Comparison of ENCODE assay signal across 13 cellular contexts in genomic region chr16:23433261-23433920, GRCh38. TPM values are rescaled to one million over a fixed set of nuclear protein-coding genes. Genes with fewer than 3 reads are reported as not detected.
DNase-seq lines count a peak whose midpoint lies in the region; ATAC-seq, FAIRE-seq and TF ChIP-seq lines count a peak whose summit lies in the region.
"Had no signal": no experiment of that assay in that cellular context is flagged by ENCODE, and none has a peak within 500 bp of the region (broad histone marks: within the 10 kb centered on the region; RNA-seq: fewer than 3 reads in every experiment).

No MANE protein-coding gene starts in this region.

- H3K4me2 ChIP-seq in IMR-90 (ENCODE audit: low read depth, low read length) (no peak overlapping the region), H1 (ENCODE audit: insufficient read depth in 1 of 2, low read depth in 2 of 2, low read length in 2 of 2) (no peak overlapping the region)
- H3K4me2 ChIP-seq: GM23338, PC-9 had no signal

- H2AFZ ChIP-seq in IMR-90 (replicated peaks; ENCODE audit: low read length, poor library complexity) (no peak overlapping the region), H1 (ENCODE audit: low read length) (no peak overlapping the region)
- H2AFZ ChIP-seq: GM23338, PC-9 had no signal

- H4K8ac ChIP-seq in IMR-90 (ENCODE audit: low read depth in 2 of 2, low read length in 2 of 2) (no peak overlapping the region), H1 (ENCODE audit: extremely low read depth, insufficient read depth, low read length) (peak overlapping the region; percentile 4; the same call in 1 of the 2 replicates)

- no peaks in the 10 kb centered on the region for H3K9me1 ChIP-seq in IMR-90 (ENCODE audit: insufficient read depth, low read length)

- CTCF ChIA-PET in A673 (lab: Charles Lee) (interaction anchor here (0.7 to 1.4 kb wide), 5 partner anchors 24 to 469 kb away, joined by 3 to 7 read pairs (median 3); no protein-coding TSS in a partner anchor), IMR-90 (lab: Yijun Ruan, JAX) (interaction anchor here (0.6 to 1.5 kb wide), 11 partner anchors 9 to 533 kb away, joined by 3 to 7 read pairs (median 3); no protein-coding TSS in a partner anchor), H1 (lab: Charles Lee; ENCODE audit: partially characterized antibody) (interaction anchor here (0.5 to 6.2 kb wide), 51 partner anchors 9 to 702 kb away, joined by 3 to 178 read pairs (median 7); partner anchors contain the start of genes COG7, SCNN1B and SCNN1G)

- H3K4me3 Mint-ChIP-seq in type B pancreatic cell, result no peak overlapping the region
- H3K4me3 Mint-ChIP-seq: B cell; CD4-positive, alpha-beta T cell; GM23338 had no signal

- H3K18ac ChIP-seq in IMR-90 (ENCODE audit: low read depth, low read length) (no peak overlapping the region), H1 (ENCODE audit: extremely low read depth, low read length) (no peak overlapping the region)

- H2BK20ac ChIP-seq in IMR-90 (ENCODE audit: low read depth, low read length) (no peak overlapping the region), H1 (ENCODE audit: low read length) (no peak overlapping the region)

- H3K9me3 ChIP-seq in A673 (ENCODE audit: low read depth, low read length, poor library complexity, severe bottlenecking) (no peaks in the 10 kb centered on the region), IMR-90 (ENCODE audit: control insufficient read depth, insufficient read depth, low read length) (no peaks in the 10 kb centered on the region), H1 (ENCODE audit: insufficient read depth in 2 of 2, low read depth in 1 of 2, low read length in 1 of 2) (no peaks in the 10 kb centered on the region), prostate gland (no peaks in the 10 kb centered on the region)

- H3K36me3 Mint-ChIP-seq in type B pancreatic cell, result peaks cover 16% of the 10 kb centered on the region

- no peak overlapping the region for H3K27ac Mint-ChIP-seq in type B pancreatic cell
- H3K27ac Mint-ChIP-seq: B cell; CD4-positive, alpha-beta T cell; GM23338 had no signal

- H2AK5ac ChIP-seq in IMR-90 (ENCODE audit: low read depth, low read length) (no peak overlapping the region), H1 (ENCODE audit: low read depth, low read length) (no peak overlapping the region)

- in situ Hi-C loops in IMR-90 (cut with MboI; ENCODE audit: low sequenced_read_pairs), result loop anchor here (10.0 kb wide), 2 partner anchors 249 to 539 kb away; partner anchors contain the start of gene SCNN1G

- no peak for FAIRE-seq in H1 (lab: Jason Lieb, UNC)
- FAIRE-seq: D721Med had no signal

- H3K9ac ChIP-seq in IMR-90 (ENCODE audit: low read depth, low read length) (no peak overlapping the region), H1 (replicated peaks in 1 of 4; ENCODE audit: extremely low read depth in 1 of 4, low read depth in 3 of 4, low read length in 3 of 4) (no peak overlapping the region)

- no peak overlapping the region for H2BK12ac ChIP-seq in H1 (ENCODE audit: low read depth, low read length)

- H3K4me3 ChIP-seq in A673 (ENCODE audit: low read depth, low read length, poor library complexity, severe bottlenecking) (no peak overlapping the region), IMR-90 (ENCODE audit: insufficient read depth, low read depth, low read length) (no peak overlapping the region), H1 (ENCODE audit: extremely low read depth in 1 of 4, insufficient read depth in 2 of 4, low read depth in 3 of 4, low read length in 4 of 4) (no peak overlapping the region), prostate gland (no peak overlapping the region)
- H3K4me3 ChIP-seq: GM23338, PC-9 had no signal

- H2BK120ac ChIP-seq in IMR-90 (ENCODE audit: low read depth, low read length) (no peak overlapping the region), H1 (replicated peaks; ENCODE audit: low read depth, low read length) (no peak overlapping the region)

- TF ChIP-seq RAD21 in IMR-90 (IDR thresholded peaks at IDR 0.05; ENCODE audit: low read length) (no peak), H1 (IDR thresholded peaks at IDR 0.05 in 1 of 2, conservative IDR thresholded peaks at IDR 0.05 in 1 of 2; ENCODE audit: low read depth in 2 of 2, low read length in 2 of 2) (no peak)

- POLR2A ChIA-PET in A673 (lab: Charles Lee; ENCODE audit: low non-redundant PET) (no interaction called here), IMR-90 (lab: Charles Lee; ENCODE audit: unreplicated experiment) (interaction anchor here (0.6 kb wide), 2 partner anchors 281 to 558 kb away, joined by 3 read pairs; no protein-coding TSS in a partner anchor), H1 (lab: Charles Lee; ENCODE audit: partially characterized antibody) (interaction anchor here (1.2 kb wide), 1 partner anchor 20 kb away, joined by 3 read pairs; the partner anchor contains the start of gene COG7)

- H3K4me1 ChIP-seq in A673 (ENCODE audit: insufficient read depth, low read length, poor library complexity, severe bottlenecking), result peaks cover 30% of the 10 kb centered on the region
- H3K4me1 ChIP-seq in IMR-90 (ENCODE audit: control insufficient read depth, insufficient read depth, low read length), result no peaks in the 10 kb centered on the region
- no peaks in the 10 kb centered on the region for H3K4me1 ChIP-seq in H1 (replicated peaks in 1 of 4; ENCODE audit: control insufficient read depth in 3 of 4, insufficient read depth in 4 of 4, low read length in 3 of 4)
- peaks cover 7% of the 10 kb centered on the region for H3K4me1 ChIP-seq in prostate gland (replicated peaks)

- H3K9me3 Mint-ChIP-seq in type B pancreatic cell, result no peaks in the 10 kb centered on the region
- H3K9me3 Mint-ChIP-seq: CD4-positive, alpha-beta T cell; GM23338 had no signal

- WGBS in IMR-90 (ENCODE audit: extremely low coverage in 2 of 2, insufficient read length in 1 of 2), 2 experiments, result 94% methylated on average over 10 of the region's 16 CpGs; no CpG with 5 or more reads in 1 of the 2 experiments
- WGBS in H1 (ENCODE audit: extremely low coverage in 1 of 2, insufficient coverage in 1 of 2, insufficient read length in 1 of 2, insufficient replicate concordance in 2 of 2, low coverage in 1 of 2, low lambda C conversion rate in 2 of 2, missing lambda C conversion rate in 1 of 2), 2 experiments, result 93% methylated on average over 16 of the region's 16 CpGs; no CpG with 5 or more reads in 1 of the 2 experiments
- WGBS in prostate gland, result 57% methylated on average over 16 of the region's 16 CpGs

- H4K5ac ChIP-seq in IMR-90 (ENCODE audit: low read depth, low read length) (no peak overlapping the region), H1 (ENCODE audit: insufficient read length, low read depth, low read length) (no peak overlapping the region)

- no peak for DNase-seq in A673 (ENCODE audit: low spot score)
- no peak for DNase-seq in IMR-90
- DNase-seq in H1 (ENCODE audit: low read depth in 1 of 2, low spot score in 2 of 2), result no peak
- DNase-seq in prostate gland (ENCODE audit: low spot score), result peak; percentile 54
- DNase-seq in type B pancreatic cell (ENCODE audit: extremely low spot score, unreplicated experiment), result no peak
- DNase-seq in stimulated activated CD4-positive, alpha-beta T cell treated with anti-CD3 and anti-CD28 coated beads, Interleukin-1b, Interleukin-23, amount 100 ng/mL, for 48 hours, result no peak
- DNase-seq in stimulated activated CD4-positive, alpha-beta T cell treated with anti-CD3 and anti-CD28 coated beads, Interleukin-15, amount 100 ng/mL, for 24 hours, result no peak
- DNase-seq: CD4-positive, alpha-beta T cell had no signal

- H3K79me1 ChIP-seq in IMR-90 (ENCODE audit: low read depth in 1 of 2, low read length in 2 of 2) (peaks cover 0 to 10% of the 10 kb centered on the region in 2 experiments; a peak in 1 of 4 replicates), H1 (ENCODE audit: low read depth, low read length) (no peaks in the 10 kb centered on the region)

- no peaks in the 10 kb centered on the region for H3K79me2 ChIP-seq in H1 (ENCODE audit: control insufficient read depth in 1 of 2, insufficient read depth in 2 of 2, low read length in 2 of 2)

- H2BK15ac ChIP-seq in IMR-90 (ENCODE audit: low read depth, low read length), result no peak overlapping the region
- H2BK15ac ChIP-seq in H1 (ENCODE audit: low read length), result no peak overlapping the region

- H3K27me3 Mint-ChIP-seq in type B pancreatic cell, result no peaks in the 10 kb centered on the region
- H3K27me3 Mint-ChIP-seq: B cell; CD4-positive, alpha-beta T cell had no signal

- H2AK9ac ChIP-seq in IMR-90 (replicated peaks; ENCODE audit: low read depth, low read length, poor library complexity), result peak overlapping the region; percentile 16

- H3K27me3 ChIP-seq in A673 (replicated peaks; ENCODE audit: insufficient read depth, low read depth, low read length, poor library complexity), result no peaks in the 10 kb centered on the region
- H3K27me3 ChIP-seq in IMR-90 (ENCODE audit: control insufficient read depth, insufficient read depth, low read length), result no peaks in the 10 kb centered on the region
- no peaks in the 10 kb centered on the region for H3K27me3 ChIP-seq in H1 (replicated peaks in 1 of 4; ENCODE audit: control insufficient read depth in 3 of 4, extremely low read depth in 1 of 4, insufficient read depth in 3 of 4, low read length in 3 of 4)
- no peaks in the 10 kb centered on the region for H3K27me3 ChIP-seq in prostate gland (replicated peaks; ENCODE audit: insufficient read depth)

- no peak for TF ChIP-seq EP300 in H1 (IDR thresholded peaks at IDR 0.05; ENCODE audit: borderline replicate concordance in 1 of 2, low read depth in 2 of 2, low read length in 2 of 2)

- H3K56ac ChIP-seq in IMR-90 (ENCODE audit: extremely low read depth, insufficient read depth, low read length) (no peak overlapping the region), H1 (replicated peaks; ENCODE audit: insufficient read length, low read depth, low read length) (no peak overlapping the region)

- TF ChIP-seq CTCF in A673 (conservative IDR thresholded peaks at IDR 0.05; ENCODE audit: low read depth, low read length) (no peak), IMR-90 (conservative IDR thresholded peaks at IDR 0.05; ENCODE audit: low read depth, low read length) (no peak), H1 (IDR thresholded peaks at IDR 0.05; ENCODE audit: control extremely low read depth in 1 of 3, insufficient read depth in 1 of 3, low read depth in 1 of 3, low read length in 3 of 3) (no peak), prostate gland (IDR thresholded peaks at IDR 0.05) (no peak), type B pancreatic cell (conservative IDR thresholded peaks at IDR 0.05) (no peak)

- no peak for TF ChIP-seq POLR2A in IMR-90 (IDR thresholded peaks at IDR 0.05; ENCODE audit: low read depth, low read length)
- no peak for TF ChIP-seq POLR2A in H1 (IDR thresholded peaks at IDR 0.05; ENCODE audit: control extremely low read depth in 1 of 2, low read depth in 2 of 2, low read length in 2 of 2)
- TF ChIP-seq POLR2A in prostate gland (IDR thresholded peaks at IDR 0.05), result no peak

- no peak overlapping the region for H3K23ac ChIP-seq in IMR-90 (ENCODE audit: low read depth, low read length)
- H3K23ac ChIP-seq in H1 (ENCODE audit: insufficient read length), result no peak overlapping the region

- dilution Hi-C loops in IMR-90 (cut with HindIII; ENCODE audit: low sequenced_read_pairs, unreplicated experiment), result no loop called here

- H3K14ac ChIP-seq in IMR-90 (replicated peaks; ENCODE audit: low read depth, low read length) (no peak overlapping the region), H1 (ENCODE audit: insufficient read length) (no peak overlapping the region)

- no peaks in the 10 kb centered on the region for H3K23me2 ChIP-seq in H1 (ENCODE audit: low read depth, low read length)

- H2BK5ac ChIP-seq in IMR-90 (ENCODE audit: low read depth, low read length, poor library complexity, severe bottlenecking) (no peak overlapping the region), H1 (ENCODE audit: low read depth, low read length) (no peak overlapping the region)

- H3K27ac ChIP-seq in A673 (ENCODE audit: low read depth, low read length, poor library complexity, severe bottlenecking) (peak overlapping the region; percentile 25), IMR-90 (ENCODE audit: insufficient read depth, low read length) (no peak overlapping the region), H1 (ENCODE audit: low read depth, low read length) (no peak overlapping the region), prostate gland (peak overlapping the region in 1 of 2 donors; percentile 23)
- H3K27ac ChIP-seq: HL-60, PC-9 had no signal

- peaks cover 4% of the 10 kb centered on the region for H3K4me1 Mint-ChIP-seq in type B pancreatic cell (ENCODE audit: unreplicated experiment)
- H3K4me1 Mint-ChIP-seq: GM23338 had no signal

- H3K4ac ChIP-seq in IMR-90 (ENCODE audit: low read depth, low read length) (no peak overlapping the region), H1 (replicated peaks; ENCODE audit: insufficient read length, low read depth, low read length) (no peak overlapping the region)

- H4K20me1 ChIP-seq in IMR-90 (ENCODE audit: insufficient read depth, low read length), result peaks cover 10% of the 10 kb centered on the region; the same call in 1 of the 2 replicates
- H4K20me1 ChIP-seq in H1 (replicated peaks in 1 of 2; ENCODE audit: control insufficient read depth in 1 of 2, insufficient read depth in 2 of 2, low read length in 2 of 2), result no peaks in the 10 kb centered on the region

- intact Hi-C loops in A673 (cut with micrococcal nuclease; ENCODE audit: unreplicated experiment), result loop anchor here (10.0 kb wide), 2 partner anchors 369 to 429 kb away; no protein-coding TSS in a partner anchor
- intact Hi-C loops in IMR-90 (cut with micrococcal nuclease), result no loop called here
- intact Hi-C loops in prostate gland (cut with DNase I), result no loop called here

- BruUV-seq in A673 (replicated peaks; lab: Mats Ljungman, UMichigan) (no TSS peak), IMR-90 (replicated peaks; lab: Mats Ljungman, UMichigan) (no TSS peak)

- no peak for ATAC-seq in IMR-90 (ENCODE audit: low read depth)

- H4K91ac ChIP-seq in IMR-90 (ENCODE audit: insufficient read depth, low read depth, low read length) (no peak overlapping the region), H1 (replicated peaks; ENCODE audit: insufficient read length, low read length) (no peak overlapping the region)

- H3K36me3 ChIP-seq in A673 (ENCODE audit: insufficient read depth, low read length, poor library complexity, severe bottlenecking) (peaks cover 39% of the 10 kb centered on the region), IMR-90 (ENCODE audit: control insufficient read depth, insufficient read depth, low read length) (peaks cover 47% of the 10 kb centered on the region), H1 (ENCODE audit: control insufficient read depth in 2 of 4, insufficient read depth in 4 of 4, low read length in 3 of 4) (peaks cover 0 to 12% (median 7%) of the 10 kb centered on the region in 4 experiments; a peak in 3 of 8 replicates), prostate gland (peaks cover 8 to 9% of the 10 kb centered on the region in 2 donors)

RNA-seq across cellular contexts. Expression of gene COG7, which starts 19.6 kb away (rescaled TPM):
- total RNA-seq in A673 (2021) (33.8 and 40.4 TPM in 2 replicates), IMR-90 (2012; rRNA removed) (25.6 and 28.5 TPM in 2 replicates), prostate gland (10 to 100 TPM; 34.0 to 35.3 TPM), type B pancreatic cell (ENCODE audit: low replicate concordance) (24.0 and 29.3 TPM in 2 replicates)
- polyA plus RNA-seq in IMR-90 (2012; rRNA removed) (43.7 and 49.2 TPM in 2 replicates), H1 (2011; rRNA removed) (40.4 and 56.6 TPM in 2 replicates)
- 22.4 and 39.2 TPM in 2 replicates for polyA plus RNA-seq in IMR-90 (2012; cell fraction: cytosol; rRNA removed)
- 79.3 and 108 TPM in 2 replicates for polyA plus RNA-seq in IMR-90 (2012; cell fraction: nucleus; rRNA removed; ENCODE audit: low replicate concordance)
- total RNA-seq in H1 (2021; fragmentation: NEBNext Ultra II Directional; extraction: Animal tissue kit (Norgen Biotek cat#: 25700)), result 17.2 TPM in 2 replicates
- 35.2 TPM for polyA plus RNA-seq in H1 (2011; cell fraction: cytosol; rRNA removed)
- 42.5 TPM for polyA plus RNA-seq in H1 (2011; cell fraction: nucleus; rRNA removed)
- polyA plus RNA-seq in H1 (2012, experiment 1 of 2), result 19.9 to 21.8 TPM (median 20.7 TPM) in 4 replicates
- 11.3 TPM for polyA plus RNA-seq in H1 (2012, experiment 2 of 2)
- polyA plus RNA-seq in H1 (2013, experiment 1 of 2), result 11.4 TPM
- polyA plus RNA-seq in H1 (2013, experiment 2 of 2), result 10.4 TPM
- 28.6 and 31.0 TPM in 2 replicates for polyA minus RNA-seq in H1 (2011; rRNA and poly(A)+ RNA removed)
- polyA minus RNA-seq in H1 (2011; cell fraction: cytosol; rRNA and poly(A)+ RNA removed), result 15.6 TPM
- 17.7 TPM for polyA minus RNA-seq in H1 (2011; cell fraction: nucleus; rRNA and poly(A)+ RNA removed)
